17 cellular contexts compared by ENCODE assay signal in genomic region chr1:108082006-108082405, GRCh38.
DNase-seq lines count a peak whose midpoint lies in the region; ATAC-seq and TF ChIP-seq lines count a peak whose summit lies in the region.
"Had no signal": no experiment of that assay in that cellular context is flagged by ENCODE, and none has a peak within 500 bp of the region (broad histone marks: within the 10 kb centered on the region; RNA-seq: fewer than 3 reads in every experiment).

No MANE protein-coding gene starts in this region.

- no peaks in the 10 kb centered on the region for H3K27me3 Mint-ChIP-seq in activated naive CD8-positive, alpha-beta T cell treated with anti-CD3 and anti-CD28 coated beads, Interleukin-2, amount 10 ng/mL, durations not matched to agents 7 days and 5 days

- TF ChIP-seq CTCF in AG10803 (conservative IDR thresholded peaks at IDR 0.05; ENCODE audit: low read length), result no peak

- H3K4me3 Mint-ChIP-seq in activated naive CD8-positive, alpha-beta T cell treated with anti-CD3 and anti-CD28 coated beads, Interleukin-2, amount 10 ng/mL, durations not matched to agents 7 days and 5 days, result no peak overlapping the region
- H3K4me3 Mint-ChIP-seq: type B pancreatic cell had no signal

- DNase-seq in AG10803 (ENCODE audit: low read depth), result peak; percentile 3
- DNase-seq in ELR (ENCODE audit: low read depth), result peak; percentile 10
- DNase-seq in activated naive CD8-positive, alpha-beta T cell treated with anti-CD3 and anti-CD28 coated beads, Interleukin-2, amount 10 ng/mL, durations not matched to agents 7 days and 5 days, result no peak
- peak; percentile 6 for DNase-seq in kidney tubule cell (ENCODE audit: low spot score)
- DNase-seq in stimulated activated CD8-positive, alpha-beta memory T cell treated with anti-CD3 and anti-CD28 coated beads, Interleukin-4, amount 100 ng/mL, for 48 hours, result no peak
- DNase-seq: activated CD4-positive, CD25-positive, alpha-beta regulatory T cell; activated T-cell treated with anti-CD3 and anti-CD28 coated beads for 4 hours; DMS79; effector CD4-positive, alpha-beta T cell; NCI-H345; PC-9 had no signal

- ATAC-seq in activated naive CD8-positive, alpha-beta T cell treated with anti-CD3 and anti-CD28 coated beads, Interleukin-2, amount 10 ng/mL, durations not matched to agents 7 days and 5 days (ENCODE audit: low read depth), result no peak
- no peak for ATAC-seq in esophagus mucosa
- ATAC-seq in HG02870 (IDR thresholded peaks at IDR 0.05; ENCODE audit: unreplicated experiment), result no peak
- no peak for ATAC-seq in GM19328 (IDR thresholded peaks at IDR 0.05; ENCODE audit: unreplicated experiment)

- peaks cover 1% of the 10 kb centered on the region for H3K9me3 Mint-ChIP-seq in activated naive CD8-positive, alpha-beta T cell treated with anti-CD3 and anti-CD28 coated beads, Interleukin-2, amount 10 ng/mL, durations not matched to agents 7 days and 5 days
- H3K9me3 Mint-ChIP-seq: type B pancreatic cell had no signal

- H3K4me3 ChIP-seq in AG10803 (ENCODE audit: low read length), result no peak overlapping the region
- H3K4me3 ChIP-seq: ascending aorta, GM12878, PC-9 had no signal

- H3K4me1 Mint-ChIP-seq in activated naive CD8-positive, alpha-beta T cell treated with anti-CD3 and anti-CD28 coated beads, Interleukin-2, amount 10 ng/mL, durations not matched to agents 7 days and 5 days, result peaks cover 56% of the 10 kb centered on the region

- H3K27ac Mint-ChIP-seq in activated naive CD8-positive, alpha-beta T cell treated with anti-CD3 and anti-CD28 coated beads, Interleukin-2, amount 10 ng/mL, durations not matched to agents 7 days and 5 days, result peak overlapping the region; percentile 68
- H3K27ac Mint-ChIP-seq: type B pancreatic cell had no signal

- peaks cover 5% of the 10 kb centered on the region for H3K36me3 Mint-ChIP-seq in activated naive CD8-positive, alpha-beta T cell treated with anti-CD3 and anti-CD28 coated beads, Interleukin-2, amount 10 ng/mL, durations not matched to agents 7 days and 5 days
- H3K36me3 Mint-ChIP-seq: type B pancreatic cell had no signal

- POLR2A ChIA-PET in activated naive CD8-positive, alpha-beta T cell treated with anti-CD3 and anti-CD28 coated beads, Interleukin-2, amount 10 ng/mL, durations not matched to agents 7 days and 5 days (lab: Charles Lee), result no interaction called here

Comparison
In these comparisons a context has a peak if more than half of its experiments do, and no peak if none do; other contexts are left out.
1. DNase-seq: peak in AG10803 (single experiment), ELR (single experiment) and kidney tubule cell (single experiment); none in activated naive CD8-positive, alpha-beta T cell treated with anti-CD3 and anti-CD28 coated beads, Interleukin-2, amount 10 ng/mL, durations not matched to agents 7 days and 5 days (single experiment) and stimulated activated CD8-positive, alpha-beta memory T cell treated with anti-CD3 and anti-CD28 coated beads, Interleukin-4, amount 100 ng/mL, for 48 hours (single experiment).